Comparison of ENCODE assay signal across 32 cellular contexts in genomic region chr3:188740030-188740429, GRCh38.
"Had no signal": no experiment of that assay in that cellular context is flagged by ENCODE, and none has a peak within 500 bp of the region (broad histone marks: within the 10 kb centered on the region; RNA-seq: fewer than 3 reads in every experiment).

No MANE protein-coding gene starts in this region.

- H3K27me3 Mint-ChIP-seq: activated CD4-positive, alpha-beta memory T cell treated with anti-CD3 and anti-CD28 coated beads for 36 hours; activated CD4-positive, alpha-beta T cell treated with anti-CD3 and anti-CD28 coated beads for 36 hours; activated naive CD4-positive, alpha-beta T cell treated with anti-CD3 and anti-CD28 coated beads, Interleukin-2, amount 50 U/mL, for 24 hours; activated naive CD8-positive, alpha-beta T cell treated with anti-CD3 and anti-CD28 coated beads for 36 hours; activated naive CD8-positive, alpha-beta T cell treated with anti-CD3 and anti-CD28 coated beads, Interleukin-2, amount 50 U/mL, for 24 hours had no signal

- H3K4me3 ChIP-seq: adrenal gland, body of pancreas, esophagus squamous epithelium, gastroesophageal sphincter had no signal

- H3K4me3 Mint-ChIP-seq: activated CD4-positive, alpha-beta memory T cell treated with anti-CD3 and anti-CD28 coated beads for 36 hours; activated CD4-positive, alpha-beta T cell treated with anti-CD3 and anti-CD28 coated beads for 36 hours; activated CD4-positive, alpha-beta T cell treated with anti-CD3 and anti-CD28 coated beads, Interleukin-2, amount 10 ng/mL, durations not matched to agents 7 days and 5 days; activated CD8-positive, alpha-beta memory T cell treated with anti-CD3 and anti-CD28 coated beads, Interleukin-2, amount 10 ng/mL, durations not matched to agents 7 days and 5 days; activated CD8-positive, alpha-beta T cell treated with anti-CD3 and anti-CD28 coated beads, Interleukin-2, amount 10 ng/mL, durations not matched to agents 7 days and 5 days; activated naive CD4-positive, alpha-beta T cell treated with anti-CD3 and anti-CD28 coated beads for 36 hours; activated naive CD4-positive, alpha-beta T cell treated with anti-CD3 and anti-CD28 coated beads, Interleukin-2, amount 50 U/mL, for 24 hours; activated naive CD8-positive, alpha-beta T cell treated with anti-CD3 and anti-CD28 coated beads for 36 hours; activated naive CD8-positive, alpha-beta T cell treated with anti-CD3 and anti-CD28 coated beads, Interleukin-2, amount 50 U/mL, for 24 hours; activated T-helper 1 cell treated with anti-CD3 and anti-CD28 coated beads, Interleukin-12 subunit alpha, Interleukin-12 subunit beta, Interleukin-2, Interleukin-4 antibody, amounts not matched to agents 30 ng/mL and 10 ng/mL and 1 ng/mL, durations not matched to agents 14 hours and 24 hours and 36 hours had no signal

- H3K36me3 Mint-ChIP-seq: activated CD8-positive, alpha-beta memory T cell treated with anti-CD3 and anti-CD28 coated beads, Interleukin-2, amount 10 ng/mL, durations not matched to agents 7 days and 5 days; activated naive CD8-positive, alpha-beta T cell treated with anti-CD3 and anti-CD28 coated beads for 36 hours had no signal

- H3K36me3 ChIP-seq: adrenal gland, esophagus squamous epithelium, gastroesophageal sphincter had no signal

- H3K27ac Mint-ChIP-seq: activated CD4-positive, alpha-beta memory T cell treated with anti-CD3 and anti-CD28 coated beads for 36 hours; activated CD4-positive, alpha-beta T cell treated with anti-CD3 and anti-CD28 coated beads for 36 hours; activated CD4-positive, alpha-beta T cell treated with anti-CD3 and anti-CD28 coated beads, Interleukin-2, amount 10 ng/mL, durations not matched to agents 7 days and 5 days; activated CD8-positive, alpha-beta memory T cell treated with anti-CD3 and anti-CD28 coated beads, Interleukin-2, amount 10 ng/mL, durations not matched to agents 7 days and 5 days; activated CD8-positive, alpha-beta T cell treated with anti-CD3 and anti-CD28 coated beads, Interleukin-2, amount 10 ng/mL, durations not matched to agents 7 days and 5 days; activated naive CD4-positive, alpha-beta T cell treated with anti-CD3 and anti-CD28 coated beads for 36 hours; activated naive CD4-positive, alpha-beta T cell treated with anti-CD3 and anti-CD28 coated beads, Interleukin-2, amount 50 U/mL, for 24 hours; activated naive CD8-positive, alpha-beta T cell treated with anti-CD3 and anti-CD28 coated beads for 36 hours; activated naive CD8-positive, alpha-beta T cell treated with anti-CD3 and anti-CD28 coated beads, Interleukin-2, amount 50 U/mL, for 24 hours; activated T-helper 1 cell treated with anti-CD3 and anti-CD28 coated beads, Interleukin-12 subunit alpha, Interleukin-12 subunit beta, Interleukin-2, Interleukin-4 antibody, amounts not matched to agents 30 ng/mL and 10 ng/mL and 1 ng/mL, durations not matched to agents 14 hours and 24 hours and 36 hours; activated T-helper 2 cell treated with anti-CD3 and anti-CD28 coated beads, Interferon-gamma antibody, Interleukin-2, Interleukin-4, amounts not matched to agents 10 μg/mL and 5 μg/mL and 100 μg/mL, durations not matched to agents 14 hours and 24 hours and 36 hours had no signal

- H3K4me1 ChIP-seq: adrenal gland, body of pancreas had no signal

- H3K9me3 Mint-ChIP-seq: activated CD4-positive, alpha-beta memory T cell treated with anti-CD3 and anti-CD28 coated beads for 36 hours; activated CD4-positive, alpha-beta T cell treated with anti-CD3 and anti-CD28 coated beads, Interleukin-2, amount 10 ng/mL, durations not matched to agents 7 days and 5 days; activated naive CD4-positive, alpha-beta T cell treated with anti-CD3 and anti-CD28 coated beads for 36 hours; activated naive CD4-positive, alpha-beta T cell treated with anti-CD3 and anti-CD28 coated beads, Interleukin-2, amount 50 U/mL, for 24 hours; activated naive CD8-positive, alpha-beta T cell treated with anti-CD3 and anti-CD28 coated beads for 36 hours; activated naive CD8-positive, alpha-beta T cell treated with anti-CD3 and anti-CD28 coated beads, Interleukin-2, amount 50 U/mL, for 24 hours; activated T-helper 1 cell treated with anti-CD3 and anti-CD28 coated beads, Interleukin-12 subunit alpha, Interleukin-12 subunit beta, Interleukin-2, Interleukin-4 antibody, amounts not matched to agents 30 ng/mL and 10 ng/mL and 1 ng/mL, durations not matched to agents 14 hours and 24 hours and 36 hours; activated T-helper 2 cell treated with anti-CD3 and anti-CD28 coated beads, Interferon-gamma antibody, Interleukin-2, Interleukin-4, amounts not matched to agents 10 μg/mL and 5 μg/mL and 100 μg/mL, durations not matched to agents 14 hours and 24 hours and 36 hours had no signal

- H3K4me1 Mint-ChIP-seq: activated CD4-positive, alpha-beta T cell treated with anti-CD3 and anti-CD28 coated beads for 36 hours; activated CD4-positive, alpha-beta T cell treated with anti-CD3 and anti-CD28 coated beads, Interleukin-2, amount 10 ng/mL, durations not matched to agents 7 days and 5 days; activated CD8-positive, alpha-beta memory T cell treated with anti-CD3 and anti-CD28 coated beads, Interleukin-2, amount 10 ng/mL, durations not matched to agents 7 days and 5 days; activated naive CD4-positive, alpha-beta T cell treated with anti-CD3 and anti-CD28 coated beads, Interleukin-2, amount 50 U/mL, for 24 hours; activated naive CD8-positive, alpha-beta T cell treated with anti-CD3 and anti-CD28 coated beads for 36 hours; activated naive CD8-positive, alpha-beta T cell treated with anti-CD3 and anti-CD28 coated beads, Interleukin-2, amount 50 U/mL, for 24 hours had no signal

- H3K27me3 ChIP-seq: adrenal gland, body of pancreas, esophagus squamous epithelium, gastroesophageal sphincter had no signal

- H3K27ac ChIP-seq: adrenal gland, body of pancreas, epithelial cell of prostate, esophagus squamous epithelium, gastroesophageal sphincter had no signal

- FAIRE-seq: colon, endometrium, endothelial cell of umbilical vein had no signal

- DNase-seq: activated CD4-positive, alpha-beta memory T cell treated with anti-CD3 and anti-CD28 coated beads for 36 hours; activated CD4-positive, alpha-beta T cell treated with anti-CD3 and anti-CD28 coated beads for 36 hours; activated CD4-positive, alpha-beta T cell treated with anti-CD3 and anti-CD28 coated beads, Interleukin-2, amount 10 ng/mL, durations not matched to agents 7 days and 5 days; activated CD4-positive, CD25-positive, alpha-beta regulatory T cell; activated CD4-positive, CD25-positive, alpha-beta regulatory T cell treated with anti-CD3 and anti-CD28 coated beads, Interleukin-2, amount 50 U/mL, for 72 hours; activated CD8-positive, alpha-beta memory T cell treated with anti-CD3 and anti-CD28 coated beads, Interleukin-2, amount 10 ng/mL, durations not matched to agents 7 days and 5 days; activated CD8-positive, alpha-beta memory T cell treated with anti-CD3 and anti-CD28 coated beads, Interleukin-2, amount 50 U/mL, for 4 hours; activated CD8-positive, alpha-beta T cell treated with anti-CD3 and anti-CD28 coated beads, Interleukin-2, amount 10 ng/mL, durations not matched to agents 7 days and 5 days; activated effector memory CD4-positive, alpha-beta T cell treated with anti-CD3 and anti-CD28 coated beads, Interleukin-2, amount 50 U/mL, for 16 hours; activated naive CD4-positive, alpha-beta T cell treated with anti-CD3 and anti-CD28 coated beads for 36 hours; activated naive CD8-positive, alpha-beta T cell treated with anti-CD3 and anti-CD28 coated beads for 36 hours; activated naive CD8-positive, alpha-beta T cell treated with anti-CD3 and anti-CD28 coated beads, Interleukin-2, amount 50 U/mL, for 24 hours; activated T-cell treated with anti-CD3 and anti-CD28 coated beads, Interleukin-2, amount 50 U/mL, for 1 hour; activated T-cell treated with anti-CD3 and anti-CD28 coated beads, Interleukin-2, amount 50 U/mL, for 48 hours; adrenal gland; amygdala; aorta; body of pancreas; caudate nucleus; cortex of kidney; effector CD8-positive, alpha-beta T cell; esophagus squamous epithelium; foreskin melanocyte; T-helper 2 cell had no signal

- ATAC-seq: activated CD4-positive, alpha-beta T cell treated with anti-CD3 and anti-CD28 coated beads for 36 hours; activated CD8-positive, alpha-beta memory T cell treated with anti-CD3 and anti-CD28 coated beads, Interleukin-2, amount 10 ng/mL, durations not matched to agents 7 days and 5 days; activated CD8-positive, alpha-beta T cell treated with anti-CD3 and anti-CD28 coated beads, Interleukin-2, amount 10 ng/mL, durations not matched to agents 7 days and 5 days; activated naive CD8-positive, alpha-beta T cell treated with anti-CD3 and anti-CD28 coated beads, Interleukin-2, amount 50 U/mL, for 24 hours; body of pancreas; gastroesophageal sphincter had no signal

- H3K9me3 ChIP-seq: adrenal gland, body of pancreas, esophagus squamous epithelium, gastroesophageal sphincter had no signal
